In genomic region chr11:128266893-128267292, GRCh38 we compare ENCODE assay signal across 20 cellular contexts.
"Had no signal": no experiment of that assay in that cellular context is flagged by ENCODE, and none has a peak within 500 bp of the region (broad histone marks: within the 10 kb centered on the region; RNA-seq: fewer than 3 reads in every experiment).

No MANE protein-coding gene starts in this region.

- H3K27ac Mint-ChIP-seq: dendritic cell treated with granulocyte-macrophage colony-stimulating factor and Interleukin-4, amounts not matched to agents 40 ng/mL and 50 ng/mL, for 4 days; endodermal cell; naive thymus-derived CD8-positive, alpha-beta T cell; nephron progenitor cell had no signal

- H3K4me3 Mint-ChIP-seq: dendritic cell treated with granulocyte-macrophage colony-stimulating factor and Interleukin-4, amounts not matched to agents 40 ng/mL and 50 ng/mL, for 4 days; endodermal cell; naive thymus-derived CD8-positive, alpha-beta T cell; nephron progenitor cell had no signal

- H3K27me3 Mint-ChIP-seq: dendritic cell treated with granulocyte-macrophage colony-stimulating factor and Interleukin-4, amounts not matched to agents 40 ng/mL and 50 ng/mL, for 4 days; naive thymus-derived CD8-positive, alpha-beta T cell had no signal

- DNase-seq: colonic mucosa; effector CD8-positive, alpha-beta T cell; endodermal cell; foreskin fibroblast; gastrocnemius medialis; head of caudate nucleus; left ventricle myocardium superior; lower lobe of right lung; naive thymus-derived CD8-positive, alpha-beta T cell; nephron progenitor cell; nucleus accumbens; right cardiac atrium; sigmoid colon; stimulated activated CD4-positive, alpha-beta T cell treated with anti-CD3 and anti-CD28 coated beads, Interleukin-4, amount 100 ng/mL, for 4 hours; stimulated activated naive CD4-positive, alpha-beta T cell; transverse colon; upper lobe of right lung; uterus had no signal

- H3K36me3 Mint-ChIP-seq: naive thymus-derived CD8-positive, alpha-beta T cell had no signal

- ATAC-seq: esophagus mucosa; gastrocnemius medialis; left ventricle myocardium superior; lower lobe of right lung; naive thymus-derived CD8-positive, alpha-beta T cell; right cardiac atrium; upper lobe of right lung had no signal

- H3K9me3 Mint-ChIP-seq: dendritic cell treated with granulocyte-macrophage colony-stimulating factor and Interleukin-4, amounts not matched to agents 40 ng/mL and 50 ng/mL, for 4 days; endodermal cell; naive thymus-derived CD8-positive, alpha-beta T cell; nephron progenitor cell had no signal
